9 cellular contexts compared by ENCODE assay signal in the genomic region with DNA sequence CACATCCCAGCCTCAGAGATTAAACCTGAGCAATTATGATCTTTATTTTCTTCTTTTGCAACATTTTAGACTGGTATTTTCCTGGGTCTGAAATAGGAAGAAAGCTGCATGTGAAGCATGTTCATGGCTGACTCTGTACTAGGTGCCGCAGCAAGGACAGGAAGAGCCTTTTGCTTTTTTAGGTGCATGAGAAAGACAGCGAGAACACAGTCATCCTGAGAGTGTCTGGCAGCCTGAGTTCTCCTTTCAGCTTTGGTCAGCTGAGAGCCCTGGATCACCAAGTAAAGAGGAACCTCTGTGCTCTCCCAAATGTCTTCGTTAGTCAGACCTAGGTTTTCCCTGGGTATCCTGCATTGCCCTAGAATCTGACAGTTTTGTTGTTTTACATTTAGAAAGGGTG. TPM values are rescaled to one million over a fixed set of nuclear protein-coding genes. Genes with fewer than 3 reads are reported as not detected.
DNase-seq lines count a peak whose midpoint lies in the region; ATAC-seq, FAIRE-seq and TF ChIP-seq lines count a peak whose summit lies in the region.
"Had no signal": no experiment of that assay in that cellular context is flagged by ENCODE, and none has a peak within 500 bp of the region (broad histone marks: within the 10 kb centered on the region; RNA-seq: fewer than 3 reads in every experiment).

No MANE protein-coding gene starts in this region.

- no peaks in the 10 kb centered on the region for H3K4me1 Mint-ChIP-seq in MCF 10A (ENCODE audit: insufficient read depth, unreplicated experiment)

- no peaks in the 10 kb centered on the region for H3K27me3 ChIP-seq in prostate gland (replicated peaks; ENCODE audit: insufficient read depth)

- H3K4me3 ChIP-seq in prostate gland, result no peak overlapping the region

- intact Hi-C loops in MCF 10A (cut with micrococcal nuclease) (no loop called here), prostate gland (cut with DNase I) (no loop called here)

- peaks cover under 1% of the 10 kb centered on the region for H3K4me1 ChIP-seq in prostate gland (replicated peaks)

- H3K27ac ChIP-seq in prostate gland, result no peak overlapping the region

- DNase-seq in GM10248 (ENCODE audit: extremely low spot score), result peak; percentile 77
- peak; percentile 23 for DNase-seq in GM19239 (ENCODE audit: insufficient read length, low spot score)
- DNase-seq in NOMO-1 treated with DMSO at 0.1 percent for 48 hours (lab: John Stamatoyannopoulos, UW; ENCODE audit: unreplicated experiment), result peak; percentile 63
- no peak for DNase-seq in MCF 10A (ENCODE audit: unreplicated experiment)
- DNase-seq in prostate gland (ENCODE audit: low spot score), result no peak
- DNase-seq in NCI-H2196 treated with DMSO at 0.1 percent for 48 hours (lab: John Stamatoyannopoulos, UW; ENCODE audit: unreplicated experiment), result no peak
- DNase-seq in stimulated activated CD4-positive, alpha-beta T cell treated with anti-CD3 and anti-CD28 coated beads, Interleukin-2, amount 100 ng/mL, for 24 hours, result no peak
- DNase-seq: COR-L47 had no signal

- H3K36me3 ChIP-seq in prostate gland, result no peaks in the 10 kb centered on the region

- H3K4me3 Mint-ChIP-seq in MCF 10A (ENCODE audit: unreplicated experiment), result no peak overlapping the region

- no TSS peak for BruUV-seq in MCF 10A (replicated peaks; lab: Mats Ljungman, UMichigan)

- no peak for TF ChIP-seq CTCF in GM10248 (IDR thresholded peaks at IDR 0.05; ENCODE audit: control extremely low read depth, extremely low read depth, low read depth, missing control alignments)
- TF ChIP-seq CTCF in MCF 10A (IDR thresholded peaks at IDR 0.05; ENCODE audit: unreplicated experiment), result no peak
- TF ChIP-seq CTCF in prostate gland (IDR thresholded peaks at IDR 0.05), result no peak

- no peak for TF ChIP-seq POLR2A in prostate gland (IDR thresholded peaks at IDR 0.05)

- H3K9me3 ChIP-seq in prostate gland, result no peaks in the 10 kb centered on the region

- CTCF ChIA-PET in GM10248 (lab: Yijun Ruan, JAX) (interaction anchor here (1.1 to 1.9 kb wide), 2 partner anchors 66 to 97 kb away, joined by 4 to 6 read pairs; a partner anchor contains a TSS), MCF 10A (lab: Yijun Ruan, JAX) (interaction anchor here (0.6 to 1.9 kb wide), 4 partner anchors 54 to 102 kb away, joined by 3 to 6 read pairs (median 3); no protein-coding TSS in a partner anchor)

- WGBS in prostate gland, result 76% methylated on average over 3 of the region's 3 CpGs

- H3K27ac Mint-ChIP-seq in MCF 10A (ENCODE audit: low read depth, unreplicated experiment), result no peak overlapping the region

- no peaks in the 10 kb centered on the region for H3K27me3 Mint-ChIP-seq in MCF 10A (ENCODE audit: insufficient read depth, unreplicated experiment)

- peak; percentile 100 for ATAC-seq in HG02885 (IDR thresholded peaks at IDR 0.05; ENCODE audit: poor library complexity, unreplicated experiment)

- peak; percentile 99 for FAIRE-seq in GM19239 (lab: Jason Lieb, UNC)

- peaks cover 6% of the 10 kb centered on the region for H3K36me3 Mint-ChIP-seq in MCF 10A (ENCODE audit: insufficient read depth, unreplicated experiment)

- POLR2A ChIA-PET in GM10248 (lab: Yijun Ruan, JAX), result no interaction called here
- POLR2A ChIA-PET in MCF 10A (lab: Yijun Ruan, JAX), result no interaction called here

- no peaks in the 10 kb centered on the region for H3K9me3 Mint-ChIP-seq in MCF 10A (ENCODE audit: unreplicated experiment)

RNA-seq across cellular contexts. Expression of a gene that starts 29.8 kb away (rescaled TPM):
- 0.79 and 1.3 TPM in 2 replicates for total RNA-seq in MCF 10A (2022)
- 10 to 100 TPM; 12.9 to 27.0 TPM for total RNA-seq in prostate gland

RNA-seq across cellular contexts. Expression of a gene that starts 57.1 kb away (rescaled TPM):
- 22.1 and 30.2 TPM in 2 replicates for total RNA-seq in MCF 10A (2022)
- total RNA-seq in prostate gland, result 10 to 100 TPM; 23.5 to 40.2 TPM

Comparison
In these comparisons a context has a peak if more than half of its experiments do, and no peak if none do; other contexts are left out.
1. DNase-seq: peak in GM10248 (single experiment), GM19239 (single experiment) and NOMO-1 treated with DMSO at 0.1 percent for 48 hours (single experiment); none in MCF 10A (single experiment), prostate gland (single experiment), NCI-H2196 treated with DMSO at 0.1 percent for 48 hours (single experiment) and stimulated activated CD4-positive, alpha-beta T cell treated with anti-CD3 and anti-CD28 coated beads, Interleukin-2, amount 100 ng/mL, for 24 hours (0 of 2).